ENCODE assay signal across 8 cellular contexts in the genomic region with DNA sequence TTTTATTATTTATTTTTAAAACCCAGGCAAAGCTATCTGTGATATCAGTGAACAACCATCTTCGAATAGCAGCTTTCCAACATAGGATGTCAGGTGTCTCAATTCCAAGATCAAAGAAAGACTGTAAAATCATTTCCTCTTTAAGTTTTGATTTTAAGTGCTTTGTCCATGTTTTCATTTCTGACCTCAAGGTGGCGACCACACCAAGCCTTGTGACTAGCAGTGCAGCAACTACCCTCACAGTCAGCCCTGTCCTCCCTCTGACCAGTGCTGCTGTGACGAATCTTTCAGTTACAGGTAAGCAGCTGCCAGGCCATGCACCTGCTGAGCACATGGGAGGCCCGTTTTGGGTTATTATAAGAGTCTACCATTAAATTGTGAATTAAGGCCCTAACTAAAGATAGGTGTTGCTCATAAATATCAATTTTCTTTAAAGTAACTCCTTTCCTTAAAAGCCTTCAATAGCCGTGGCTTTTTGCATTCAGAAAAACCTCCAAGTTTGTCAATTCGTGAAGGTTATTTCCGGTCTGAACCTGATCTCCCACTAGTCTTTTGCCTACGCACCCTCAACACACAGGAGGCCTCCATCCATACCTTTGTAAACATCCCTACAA.
DNase-seq lines count a peak whose midpoint lies in the region; ATAC-seq and TF ChIP-seq lines count a peak whose summit lies in the region.

No MANE protein-coding gene starts in this region.

- H3K36me3 ChIP-seq in right atrium auricular region (peaks cover 22% of the 10 kb centered on the region), KMS-11 (ENCODE audit: insufficient read depth) (no peaks in the 10 kb centered on the region), SJSA1 (peaks cover 13% of the 10 kb centered on the region; the same call in 1 of the 2 replicates)

- no peaks in the 10 kb centered on the region for H3K79me2 ChIP-seq in KMS-11 (ENCODE audit: insufficient read depth, low read depth)

- H3K4me3 ChIP-seq in right atrium auricular region = no peak overlapping the region
- H3K4me3 ChIP-seq in KMS-11 (IDR thresholded peaks at IDR 0.05; ENCODE audit: insufficient read depth, low read depth, low read length) = no peak overlapping the region
- H3K4me3 ChIP-seq in SJSA1 = no peak overlapping the region

- ATAC-seq in Right ventricle myocardium superior (ENCODE audit: poor library complexity) = peak; percentile 64
- peak; percentile 78 for ATAC-seq in activated naive CD8-positive, alpha-beta T cell treated with anti-CD3 and anti-CD28 coated beads, Interleukin-2, amount 50 U/mL, for 24 hours
- no peak for ATAC-seq in GM21723 (IDR thresholded peaks at IDR 0.05; ENCODE audit: unreplicated experiment)

- H3K4me2 ChIP-seq in KMS-11 = no peak overlapping the region

- no peaks in the 10 kb centered on the region for H4K20me1 ChIP-seq in KMS-11 (ENCODE audit: insufficient read depth)

- H3K36me3 Mint-ChIP-seq in activated naive CD8-positive, alpha-beta T cell treated with anti-CD3 and anti-CD28 coated beads, Interleukin-2, amount 50 U/mL, for 24 hours (ENCODE audit: low read depth) = peaks cover 28% of the 10 kb centered on the region

- H3K4me1 Mint-ChIP-seq in activated naive CD8-positive, alpha-beta T cell treated with anti-CD3 and anti-CD28 coated beads, Interleukin-2, amount 50 U/mL, for 24 hours = no peaks in the 10 kb centered on the region

- H3K27me3 ChIP-seq in right atrium auricular region = no peaks in the 10 kb centered on the region
- H3K27me3 ChIP-seq in KMS-11 (ENCODE audit: insufficient read depth, low read depth) = no peaks in the 10 kb centered on the region
- H3K27me3 ChIP-seq in SJSA1 (replicated peaks) = no peaks in the 10 kb centered on the region

- intact Hi-C loops in Right ventricle myocardium superior (cut with DNase I) = loop anchor here (5.0 kb wide), 1 partner anchor 131 kb away; no protein-coding TSS in a partner anchor

- H3K27me3 Mint-ChIP-seq in activated naive CD8-positive, alpha-beta T cell treated with anti-CD3 and anti-CD28 coated beads, Interleukin-2, amount 50 U/mL, for 24 hours = no peaks in the 10 kb centered on the region

- no peaks in the 10 kb centered on the region for H3K4me1 ChIP-seq in right atrium auricular region
- H3K4me1 ChIP-seq in KMS-11 (ENCODE audit: low read depth, poor library complexity, severe bottlenecking) = peaks cover 16% of the 10 kb centered on the region
- H3K4me1 ChIP-seq in SJSA1 (replicated peaks) = peaks cover 7% of the 10 kb centered on the region; the same call in 1 of the 2 replicates

- H3K27ac ChIP-seq in right atrium auricular region = no peak overlapping the region
- H3K27ac ChIP-seq in KMS-11 = no peak overlapping the region
- no peak overlapping the region for H3K27ac ChIP-seq in SJSA1

- H3K9ac ChIP-seq in KMS-11 = no peak overlapping the region

- DNase-seq in Right ventricle myocardium superior (no peak), right atrium auricular region (ENCODE audit: low spot score) (no peak), SJSA1 (ENCODE audit: low read depth in 1 of 2, low spot score in 2 of 2) (peak; percentile 11 to 48), iPS-NIHi11 (ENCODE audit: low spot score) (peak; percentile 68)
- DNase-seq in activated naive CD8-positive, alpha-beta T cell treated with anti-CD3 and anti-CD28 coated beads, Interleukin-2, amount 50 U/mL, for 24 hours = peak; percentile 47
- DNase-seq in stimulated activated CD4-positive, alpha-beta T cell treated with anti-CD3 and anti-CD28 coated beads, Interleukin-1b, Interleukin-23, amount 100 ng/mL, for 24 hours (ENCODE audit: low read depth in 4 of 4, low spot score in 1 of 4) = peak; percentile 6 to 27 (median 14)

- no peak overlapping the region for H3K27ac Mint-ChIP-seq in activated naive CD8-positive, alpha-beta T cell treated with anti-CD3 and anti-CD28 coated beads, Interleukin-2, amount 50 U/mL, for 24 hours

- H2AFZ ChIP-seq in KMS-11 (ENCODE audit: low read depth) = no peak overlapping the region

- no peaks in the 10 kb centered on the region for H3K9me3 Mint-ChIP-seq in activated naive CD8-positive, alpha-beta T cell treated with anti-CD3 and anti-CD28 coated beads, Interleukin-2, amount 50 U/mL, for 24 hours

- no peak overlapping the region for H3K4me3 Mint-ChIP-seq in activated naive CD8-positive, alpha-beta T cell treated with anti-CD3 and anti-CD28 coated beads, Interleukin-2, amount 50 U/mL, for 24 hours

- no peaks in the 10 kb centered on the region for H3K9me3 ChIP-seq in right atrium auricular region
- H3K9me3 ChIP-seq in SJSA1 (replicated peaks) = no peaks in the 10 kb centered on the region

- TF ChIP-seq CTCF in right atrium auricular region (IDR thresholded peaks at IDR 0.05) (peak in 1 of 2 donors; percentile 64), KMS-11 (conservative IDR thresholded peaks at IDR 0.05; ENCODE audit: low read depth, low read length) (peak; percentile 96)

Comparison
In these comparisons a context has a peak if more than half of its experiments do, and no peak if none do; other contexts are left out.
1. DNase-seq: peak in SJSA1 (2 of 2), activated naive CD8-positive, alpha-beta T cell treated with anti-CD3 and anti-CD28 coated beads, Interleukin-2, amount 50 U/mL, for 24 hours (single experiment), iPS-NIHi11 (single experiment) and stimulated activated CD4-positive, alpha-beta T cell treated with anti-CD3 and anti-CD28 coated beads, Interleukin-1b, Interleukin-23, amount 100 ng/mL, for 24 hours (4 of 4); none in Right ventricle myocardium superior (single experiment) and right atrium auricular region (single experiment).